24 cellular contexts compared by ENCODE assay signal in genomic region chr7:134422646-134423045, GRCh38. TPM values are rescaled to one million over a fixed set of nuclear protein-coding genes. Genes with fewer than 3 reads are reported as not detected.
DNase-seq lines count a peak whose midpoint lies in the region; ATAC-seq and TF ChIP-seq lines count a peak whose summit lies in the region.
"Had no signal": no experiment of that assay in that cellular context is flagged by ENCODE, and none has a peak within 500 bp of the region (broad histone marks: within the 10 kb centered on the region; RNA-seq: fewer than 3 reads in every experiment).

No MANE protein-coding gene starts in this region.

- H3K36me3 ChIP-seq in BLaER1 treated with 17β-estradiol and CSF1 and Interleukin-3, amounts not matched to agents 10 nM and 100 nM = no peaks in the 10 kb centered on the region
- H3K36me3 ChIP-seq in PC-9 (ENCODE audit: low read depth) (no peaks in the 10 kb centered on the region), WERI-Rb-1 (no peaks in the 10 kb centered on the region)
- H3K36me3 ChIP-seq: BE2C, HAP-1 had no signal

- DNase-seq in PC-9 (no peak), kidney tubule cell (ENCODE audit: low spot score) (peak; percentile 33), myocyte (ENCODE audit: low read depth) (peak; percentile 54), WERI-Rb-1 (no peak), left colon (no peak)
- DNase-seq in activated effector memory CD4-positive, alpha-beta T cell treated with Interleukin-2 at 50 U/mL for 16 hours = no peak
- DNase-seq in T-helper 2 cell treated with Interferon-gamma antibody and Interleukin-4, amounts not matched to agents 5 μg/mL and 100 μg/mL, for 36 hours (ENCODE audit: low spot score) = no peak
- DNase-seq: BE2C; Caco-2; CD4-positive, alpha-beta T cell; DND-41; KG1; NCI-H1105 treated with DMSO at 0.1 percent for 48 hours; NCI-H2081; NCI-H2171; NCI-H345; NCI-H524; NCI-H82; SHP77 had no signal

- H3K4me1 ChIP-seq in BLaER1 treated with 17β-estradiol and CSF1 and Interleukin-3, amounts not matched to agents 10 nM and 100 nM = peaks cover 26 to 51% (median 44%) of the 10 kb centered on the region in 10 experiments
- H3K4me1 ChIP-seq in PC-9 (replicated peaks; ENCODE audit: insufficient read depth) = peaks cover 23% of the 10 kb centered on the region

- H3K79me2 ChIP-seq in PC-9 (ENCODE audit: low read depth) = no peaks in the 10 kb centered on the region

- no peaks in the 10 kb centered on the region for H3K27me3 ChIP-seq in BLaER1 treated with 17β-estradiol and CSF1 and Interleukin-3, amounts not matched to agents 10 nM and 100 nM
- H3K27me3 ChIP-seq in PC-9 (ENCODE audit: insufficient read depth, low read depth) (no peaks in the 10 kb centered on the region), WERI-Rb-1 (ENCODE audit: insufficient read depth, low read depth, severe bottlenecking) (no peaks in the 10 kb centered on the region)
- H3K27me3 ChIP-seq: BE2C had no signal

- no peaks in the 10 kb centered on the region for H3K9me3 Mint-ChIP-seq in T-helper 2 cell treated with Interferon-gamma antibody and Interleukin-4, amounts not matched to agents 5 μg/mL and 100 μg/mL, for 36 hours
- H3K9me3 Mint-ChIP-seq: GM23338 had no signal

- H3K4me1 Mint-ChIP-seq in T-helper 2 cell treated with Interferon-gamma antibody and Interleukin-4, amounts not matched to agents 5 μg/mL and 100 μg/mL, for 36 hours (ENCODE audit: low read depth) = no peaks in the 10 kb centered on the region

- intact Hi-C loops in PC-9 (cut with micrococcal nuclease; ENCODE audit: unreplicated experiment) = loop anchor here (5.0 kb wide), 1 partner anchor 280 kb away; no protein-coding TSS in a partner anchor
- intact Hi-C loops in left colon (cut with DNase I, micrococcal nuclease) = no loop called here

- H3K27ac Mint-ChIP-seq in T-helper 2 cell treated with Interferon-gamma antibody and Interleukin-4, amounts not matched to agents 5 μg/mL and 100 μg/mL, for 36 hours = no peak overlapping the region
- H3K27ac Mint-ChIP-seq: CD4-positive, alpha-beta T cell; GM23338 had no signal

- no peak overlapping the region for H2AFZ ChIP-seq in PC-9
- H2AFZ ChIP-seq: GM23338 had no signal

- H3K4me3 Mint-ChIP-seq in T-helper 2 cell treated with Interferon-gamma antibody and Interleukin-4, amounts not matched to agents 5 μg/mL and 100 μg/mL, for 36 hours = no peak overlapping the region
- H3K4me3 Mint-ChIP-seq: CD4-positive, alpha-beta T cell; GM23338 had no signal

- no peaks in the 10 kb centered on the region for H3K9me2 ChIP-seq in PC-9 (ENCODE audit: insufficient read depth)

- H3K36me3 Mint-ChIP-seq in T-helper 2 cell treated with Interferon-gamma antibody and Interleukin-4, amounts not matched to agents 5 μg/mL and 100 μg/mL, for 36 hours (ENCODE audit: low read depth) = no peaks in the 10 kb centered on the region

- H3K9ac ChIP-seq in BLaER1 treated with 17β-estradiol and CSF1 and Interleukin-3, amounts not matched to agents 10 nM and 100 nM = peak overlapping the region in 1 of 11 experiments; percentile 54; a peak in 4 of 22 replicates

- peak overlapping the region in 5 of 11 experiments; percentile 22 to 82 (median 40); a peak in 5 of 22 replicates for H3K27ac ChIP-seq in BLaER1 treated with 17β-estradiol and CSF1 and Interleukin-3, amounts not matched to agents 10 nM and 100 nM
- H3K27ac ChIP-seq in PC-9 = no peak overlapping the region
- H3K27ac ChIP-seq in WERI-Rb-1 = no peak overlapping the region
- H3K27ac ChIP-seq: SK-N-MC had no signal

- H3K4me2 ChIP-seq in BLaER1 treated with 17β-estradiol and CSF1 and Interleukin-3, amounts not matched to agents 10 nM and 100 nM = peak overlapping the region; percentile 45 to 93 (median 84)
- 0 out of 2 replicates have a peak overlapping the region, but pooled peaks have one; percentile 13 for H3K4me2 ChIP-seq in PC-9
- H3K4me2 ChIP-seq: GM23338 had no signal

- ATAC-seq in left colon = no peak
- ATAC-seq: GM12878, GM23338 had no signal

- peaks cover 3% of the 10 kb centered on the region for H3K27me3 Mint-ChIP-seq in T-helper 2 cell treated with Interferon-gamma antibody and Interleukin-4, amounts not matched to agents 5 μg/mL and 100 μg/mL, for 36 hours (ENCODE audit: low read depth)
- H3K27me3 Mint-ChIP-seq: CD4-positive, alpha-beta T cell had no signal

- peaks cover 0 to 9% (median 0%) of the 10 kb centered on the region in 11 experiments; a peak in 6 of 22 replicates for H3K9me3 ChIP-seq in BLaER1 treated with 17β-estradiol and CSF1 and Interleukin-3, amounts not matched to agents 10 nM and 100 nM (replicated peaks in 1 of 11)
- H3K9me3 ChIP-seq in PC-9 (ENCODE audit: insufficient read depth, low read depth) = no peaks in the 10 kb centered on the region
- H3K9me3 ChIP-seq in WERI-Rb-1 (ENCODE audit: severe bottlenecking) = no peaks in the 10 kb centered on the region
- H3K9me3 ChIP-seq: BE2C, Caco-2, HAP-1 had no signal

- POLR2A ChIA-PET in PC-9 (lab: Charles Lee; ENCODE audit: unreplicated experiment) = no interaction called here

- CTCF ChIA-PET in PC-9 (lab: Charles Lee) = no interaction called here

- no peaks in the 10 kb centered on the region for H4K20me1 ChIP-seq in BLaER1 treated with 17β-estradiol and CSF1 and Interleukin-3, amounts not matched to agents 10 nM and 100 nM
- H4K20me1 ChIP-seq in PC-9 (ENCODE audit: insufficient read depth) = no peaks in the 10 kb centered on the region

- no TSS peak for BruUV-seq in PC-9 (replicated peaks; lab: Mats Ljungman, UMichigan)

- TF ChIP-seq CTCF in PC-9 (conservative IDR thresholded peaks at IDR 0.05) (no peak), WERI-Rb-1 (IDR thresholded peaks at IDR 0.05; ENCODE audit: low read depth, low read length) (no peak)

- no peak overlapping the region for H3K4me3 ChIP-seq in BLaER1 treated with 17β-estradiol and CSF1 and Interleukin-3, amounts not matched to agents 10 nM and 100 nM
- no peak overlapping the region for H3K4me3 ChIP-seq in PC-9
- H3K4me3 ChIP-seq in WERI-Rb-1 (ENCODE audit: low read depth, low read length) = no peak overlapping the region
- H3K4me3 ChIP-seq: GM12878, GM23338, HAP-1, SK-N-MC had no signal

- no peaks in the 10 kb centered on the region for H3F3A ChIP-seq in PC-9 (ENCODE audit: insufficient read depth, low read depth)

RNA-seq across cellular contexts. Expression of gene AKR1B1, which starts 36.3 kb away (rescaled TPM):
- total RNA-seq in PC-9 (2021) (1,009 and 1,328 TPM in 2 replicates), myocyte (151 and 157 TPM in 2 replicates), left colon (10 to 100 TPM; 12.7 to 26.8 TPM)
- polyA plus RNA-seq in myocyte (2012) = 239 TPM

Comparison
In these comparisons a context has a peak if more than half of its experiments do, and no peak if none do; other contexts are left out.
1. DNase-seq: peak in kidney tubule cell (single experiment) and myocyte (single experiment); none in PC-9 (0 of 2), WERI-Rb-1 (single experiment), activated effector memory CD4-positive, alpha-beta T cell treated with Interleukin-2 at 50 U/mL for 16 hours (single experiment), T-helper 2 cell treated with Interferon-gamma antibody and Interleukin-4, amounts not matched to agents 5 μg/mL and 100 μg/mL, for 36 hours (single experiment) and left colon (0 of 2).